In genomic region chr2:200403794-200404193, GRCh38 we compare ENCODE assay signal across 25 cellular contexts.
DNase-seq lines count a peak whose midpoint lies in the region; ATAC-seq and TF ChIP-seq lines count a peak whose summit lies in the region.
"Had no signal": no experiment of that assay in that cellular context is flagged by ENCODE, and none has a peak within 500 bp of the region (broad histone marks: within the 10 kb centered on the region; RNA-seq: fewer than 3 reads in every experiment).

No MANE protein-coding gene starts in this region.

- H3K27ac ChIP-seq in 22Rv1, result 0 out of 2 replicates have a peak overlapping the region, but pooled peaks have one; percentile 86
- no peak overlapping the region for H3K27ac ChIP-seq in IMR-90 (ENCODE audit: insufficient read depth, low read length)
- H3K27ac ChIP-seq in sigmoid colon, result no peak overlapping the region
- H3K27ac ChIP-seq: gastrocnemius medialis, right atrium auricular region, thyroid gland had no signal

- H3K4ac ChIP-seq in IMR-90 (ENCODE audit: low read depth, low read length), result peak overlapping the region; percentile 99

- CTCF ChIA-PET in IMR-90 (lab: Yijun Ruan, JAX), result no interaction called here

- peak overlapping the region; percentile 95 for H3K23ac ChIP-seq in IMR-90 (ENCODE audit: low read depth, low read length)

- peaks cover 7% of the 10 kb centered on the region; the same call in 1 of the 2 replicates for H4K20me1 ChIP-seq in IMR-90 (ENCODE audit: insufficient read depth, low read length)

- peak overlapping the region; percentile 88; the same call in 1 of the 3 replicates for H2BK15ac ChIP-seq in IMR-90 (ENCODE audit: low read depth, low read length)

- in situ Hi-C loops in IMR-90 (cut with MboI; ENCODE audit: low sequenced_read_pairs), result no loop called here

- TF ChIP-seq POLR2A in IMR-90 (IDR thresholded peaks at IDR 0.05; ENCODE audit: low read depth, low read length), result no peak
- no peak for TF ChIP-seq POLR2A in sigmoid colon (IDR thresholded peaks at IDR 0.05)

- H2AK5ac ChIP-seq in IMR-90 (ENCODE audit: low read depth, low read length), result peak overlapping the region; percentile 16

- H3K4me1 Mint-ChIP-seq in dendritic cell treated with granulocyte-macrophage colony-stimulating factor and Interleukin-4, amounts not matched to agents 40 ng/mL and 50 ng/mL, for 4 days (ENCODE audit: low read depth), result peaks cover 65% of the 10 kb centered on the region

- H3K9ac ChIP-seq in IMR-90 (ENCODE audit: low read depth, low read length), result no peak overlapping the region
- H3K9ac ChIP-seq: GM23248 had no signal

- no TSS peak for BruUV-seq in IMR-90 (replicated peaks; lab: Mats Ljungman, UMichigan)

- TF ChIP-seq RAD21 in IMR-90 (IDR thresholded peaks at IDR 0.05; ENCODE audit: low read length), result no peak

- peak overlapping the region; percentile 30 to 95; a peak in 3 of 4 replicates for H4K8ac ChIP-seq in IMR-90 (ENCODE audit: low read depth in 2 of 2, low read length in 2 of 2)

- peak overlapping the region; percentile 57 for H3K14ac ChIP-seq in IMR-90 (replicated peaks; ENCODE audit: low read depth, low read length)

- H2AFZ ChIP-seq in IMR-90 (replicated peaks; ENCODE audit: low read length, poor library complexity), result no peak overlapping the region
- H2AFZ ChIP-seq: GM23248 had no signal

- TF ChIP-seq CTCF in 22Rv1 (IDR thresholded peaks at IDR 0.05) (no peak), IMR-90 (conservative IDR thresholded peaks at IDR 0.05; ENCODE audit: low read depth, low read length) (no peak), sigmoid colon (IDR thresholded peaks at IDR 0.05) (no peak)

- dilution Hi-C loops in IMR-90 (cut with HindIII; ENCODE audit: low sequenced_read_pairs, unreplicated experiment), result no loop called here

- peaks cover 51 to 60% of the 10 kb centered on the region in 2 experiments for H3K79me1 ChIP-seq in IMR-90 (ENCODE audit: low read depth in 1 of 2, low read length in 2 of 2)

- peaks cover 7% of the 10 kb centered on the region for H3K9me3 Mint-ChIP-seq in dendritic cell treated with granulocyte-macrophage colony-stimulating factor and Interleukin-4, amounts not matched to agents 40 ng/mL and 50 ng/mL, for 4 days
- H3K9me3 Mint-ChIP-seq: activated CD4-positive, alpha-beta memory T cell treated with anti-CD3 and anti-CD28 coated beads for 36 hours; activated T-cell treated with anti-CD3 and anti-CD28 coated beads, Interleukin-2, amount 50 U/mL, for 24 hours; CD8-positive, alpha-beta memory T cell had no signal

- H3K4me3 ChIP-seq in IMR-90 (ENCODE audit: insufficient read depth, low read depth, low read length) (no peak overlapping the region), sigmoid colon (no peak overlapping the region)
- H3K4me3 ChIP-seq: gastrocnemius medialis, GM23248, mucosa of descending colon, right atrium auricular region, thyroid gland had no signal

- H2BK120ac ChIP-seq in IMR-90 (ENCODE audit: low read depth, low read length), result peak overlapping the region; percentile 97

- DNase-seq in IMR-90 (no peak), SIG-M5 (lab: John Stamatoyannopoulos, UW) (peak; percentile 7), sigmoid colon (no peak), Kasumi-1 (lab: John Stamatoyannopoulos, UW) (no peak)
- DNase-seq: ACHN; activated CD4-positive, alpha-beta memory T cell treated with anti-CD3 and anti-CD28 coated beads for 36 hours; activated T-cell treated with anti-CD3 and anti-CD28 coated beads, Interleukin-2, amount 50 U/mL, for 24 hours; CD8-positive, alpha-beta memory T cell; DND-41; gastrocnemius medialis; GM23248; mucosa of descending colon; NCI-H1048; NCI-H2081 treated with DMSO at 0.1 percent for 48 hours; NCI-H524; SK-N-SH; stimulated activated naive CD4-positive, alpha-beta T cell; thyroid gland had no signal

- H3K27me3 ChIP-seq in IMR-90 (ENCODE audit: control insufficient read depth, insufficient read depth, low read length) (no peaks in the 10 kb centered on the region), sigmoid colon (no peaks in the 10 kb centered on the region)
- H3K27me3 ChIP-seq: gastrocnemius medialis, right atrium auricular region, thyroid gland had no signal

- no peak for TF ChIP-seq EP300 in sigmoid colon (IDR thresholded peaks at IDR 0.05)

- ATAC-seq in IMR-90 (ENCODE audit: low read depth), result no peak
- ATAC-seq in GM19035 (IDR thresholded peaks at IDR 0.05; ENCODE audit: unreplicated experiment), result no peak
- no peak for ATAC-seq in GM21717 (IDR thresholded peaks at IDR 0.05; ENCODE audit: unreplicated experiment)
- ATAC-seq: gastrocnemius medialis, mucosa of descending colon had no signal

- POLR2A ChIA-PET in IMR-90 (lab: Charles Lee; ENCODE audit: unreplicated experiment), result no interaction called here

- no peak overlapping the region for H2AK9ac ChIP-seq in IMR-90 (replicated peaks; ENCODE audit: low read depth, low read length, poor library complexity)

- H3K9me1 ChIP-seq in IMR-90 (ENCODE audit: insufficient read depth, low read length), result peaks cover 11% of the 10 kb centered on the region

- H4K5ac ChIP-seq in IMR-90 (ENCODE audit: low read depth, low read length), result no peak overlapping the region

- H3K9me3 ChIP-seq in IMR-90 (ENCODE audit: control insufficient read depth, insufficient read depth, low read length), result peaks cover 2% of the 10 kb centered on the region; the same call in 1 of the 2 replicates
- no peaks in the 10 kb centered on the region for H3K9me3 ChIP-seq in sigmoid colon
- H3K9me3 ChIP-seq: gastrocnemius medialis, mucosa of descending colon, right atrium auricular region, SK-N-SH, thyroid gland had no signal

- peak overlapping the region; percentile 33 for H3K4me3 Mint-ChIP-seq in dendritic cell treated with granulocyte-macrophage colony-stimulating factor and Interleukin-4, amounts not matched to agents 40 ng/mL and 50 ng/mL, for 4 days
- H3K4me3 Mint-ChIP-seq: activated CD4-positive, alpha-beta memory T cell treated with anti-CD3 and anti-CD28 coated beads for 36 hours; activated naive CD8-positive, alpha-beta T cell; activated T-cell treated with anti-CD3 and anti-CD28 coated beads, Interleukin-2, amount 50 U/mL, for 24 hours; brain; CD8-positive, alpha-beta memory T cell had no signal

- H3K36me3 Mint-ChIP-seq in dendritic cell treated with granulocyte-macrophage colony-stimulating factor and Interleukin-4, amounts not matched to agents 40 ng/mL and 50 ng/mL, for 4 days (ENCODE audit: low read depth), result peaks cover 4% of the 10 kb centered on the region
- H3K36me3 Mint-ChIP-seq: activated CD4-positive, alpha-beta memory T cell treated with anti-CD3 and anti-CD28 coated beads for 36 hours had no signal

- intact Hi-C loops in IMR-90 (cut with micrococcal nuclease), result no loop called here
- intact Hi-C loops in dendritic cell treated with granulocyte-macrophage colony-stimulating factor and Interleukin-4, amounts not matched to agents 40 ng/mL and 50 ng/mL, for 4 days (cut with micrococcal nuclease), result loop anchor here (10.0 kb wide), 1 partner anchor 69 kb away; no protein-coding TSS in a partner anchor
- intact Hi-C loops in sigmoid colon (cut with DNase I), result no loop called here

- no peak overlapping the region for H3K4me2 ChIP-seq in IMR-90 (ENCODE audit: low read depth, low read length)

- peak overlapping the region; percentile 98; the same call in 1 of the 2 replicates for H2BK20ac ChIP-seq in IMR-90 (ENCODE audit: low read depth, low read length)

- H3K27ac Mint-ChIP-seq in dendritic cell treated with granulocyte-macrophage colony-stimulating factor and Interleukin-4, amounts not matched to agents 40 ng/mL and 50 ng/mL, for 4 days, result peak overlapping the region; percentile 74
- H3K27ac Mint-ChIP-seq: activated CD4-positive, alpha-beta memory T cell treated with anti-CD3 and anti-CD28 coated beads for 36 hours; activated naive CD8-positive, alpha-beta T cell; activated T-cell treated with anti-CD3 and anti-CD28 coated beads, Interleukin-2, amount 50 U/mL, for 24 hours; CD8-positive, alpha-beta memory T cell had no signal

- peaks cover 11% of the 10 kb centered on the region for H3K36me3 ChIP-seq in IMR-90 (ENCODE audit: control insufficient read depth, insufficient read depth, low read length)
- H3K36me3 ChIP-seq in sigmoid colon, result no peaks in the 10 kb centered on the region
- H3K36me3 ChIP-seq: gastrocnemius medialis, right atrium auricular region, thyroid gland had no signal

- H2BK5ac ChIP-seq in IMR-90 (ENCODE audit: low read depth, low read length, poor library complexity, severe bottlenecking), result peak overlapping the region; percentile 99

- 0 out of 2 replicates have a peak overlapping the region, but pooled peaks have one; percentile 24 for H3K56ac ChIP-seq in IMR-90 (ENCODE audit: extremely low read depth, insufficient read depth, low read length)

- H3K27me3 Mint-ChIP-seq in dendritic cell treated with granulocyte-macrophage colony-stimulating factor and Interleukin-4, amounts not matched to agents 40 ng/mL and 50 ng/mL, for 4 days, result no peaks in the 10 kb centered on the region
- H3K27me3 Mint-ChIP-seq: activated CD4-positive, alpha-beta memory T cell treated with anti-CD3 and anti-CD28 coated beads for 36 hours; activated naive CD8-positive, alpha-beta T cell; activated T-cell treated with anti-CD3 and anti-CD28 coated beads, Interleukin-2, amount 50 U/mL, for 24 hours; brain had no signal

- H3K18ac ChIP-seq in IMR-90 (ENCODE audit: low read depth, low read length), result peak overlapping the region; percentile 28; the same call in 1 of the 2 replicates

- H3K4me1 ChIP-seq in IMR-90 (ENCODE audit: control insufficient read depth, insufficient read depth, low read length) (peaks cover 21% of the 10 kb centered on the region), sigmoid colon (peaks cover 0 to 41% (median 33%) of the 10 kb centered on the region in 4 donors)

- 100% methylated on average over 2 of the region's 4 CpGs; no CpG with 5 or more reads in 1 of the 2 experiments for WGBS in IMR-90 (ENCODE audit: extremely low coverage in 2 of 2, insufficient read length in 1 of 2), 2 experiments
- WGBS in sigmoid colon, 2 donors, result 87 to 92% methylated on average over 4 of the region's 4 CpGs

- H4K91ac ChIP-seq in IMR-90 (ENCODE audit: insufficient read depth, low read depth, low read length), result peak overlapping the region; percentile 89; the same call in 1 of the 2 replicates

TF ChIP-seq in IMR-90, 13 proteins besides CTCF, POLR2A, EP300 and RAD21:
- TF ChIP-seq MAZ (IDR thresholded peaks at IDR 0.05; ENCODE audit: borderline replicate concordance, low read depth, low read length) (no peak), BHLHE40 (IDR thresholded peaks at IDR 0.05; ENCODE audit: low read depth, low read length) (no peak), FOS (IDR thresholded peaks at IDR 0.05; ENCODE audit: low read depth, low read length) (no peak)
- TF ChIP-seq, protein P1, sequence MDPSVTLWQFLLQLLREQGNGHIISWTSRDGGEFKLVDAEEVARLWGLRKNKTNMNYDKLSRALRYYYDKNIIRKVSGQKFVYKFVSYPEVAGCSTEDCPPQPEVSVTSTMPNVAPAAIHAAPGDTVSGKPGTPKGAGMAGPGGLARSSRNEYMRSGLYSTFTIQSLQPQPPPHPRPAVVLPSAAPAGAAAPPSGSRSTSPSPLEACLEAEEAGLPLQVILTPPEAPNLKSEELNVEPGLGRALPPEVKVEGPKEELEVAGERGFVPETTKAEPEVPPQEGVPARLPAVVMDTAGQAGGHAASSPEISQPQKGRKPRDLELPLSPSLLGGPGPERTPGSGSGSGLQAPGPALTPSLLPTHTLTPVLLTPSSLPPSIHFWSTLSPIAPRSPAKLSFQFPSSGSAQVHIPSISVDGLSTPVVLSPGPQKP (IDR thresholded peaks at IDR 0.05; ENCODE audit: borderline replicate concordance, low read depth, low read length), result no peak
